In genomic region chr1:43233631-43234030, GRCh38 we compare ENCODE assay signal across 19 cellular contexts. TPM values are rescaled to one million over a fixed set of nuclear protein-coding genes. Genes with fewer than 3 reads are reported as not detected.
DNase-seq lines count a peak whose midpoint lies in the region; TF ChIP-seq lines count a peak whose summit lies in the region.
"Had no signal": no experiment of that assay in that cellular context is flagged by ENCODE, and none has a peak within 500 bp of the region (broad histone marks: within the 10 kb centered on the region; RNA-seq: fewer than 3 reads in every experiment).

No MANE protein-coding gene starts in this region.

- peak overlapping the region; percentile 26 for H3K27ac Mint-ChIP-seq in activated CD4-positive, alpha-beta T cell treated with anti-CD3 and anti-CD28 coated beads, Interleukin-2, amount 10 ng/mL, durations not matched to agents 24 days and 14 days
- H3K27ac Mint-ChIP-seq: CD4-positive, alpha-beta T cell; GM23338 had no signal

- no peak overlapping the region for H3K4me3 Mint-ChIP-seq in activated CD4-positive, alpha-beta T cell treated with anti-CD3 and anti-CD28 coated beads, Interleukin-2, amount 10 ng/mL, durations not matched to agents 24 days and 14 days
- H3K4me3 Mint-ChIP-seq: CD4-positive, alpha-beta T cell; GM23338 had no signal

- intact Hi-C loops in activated CD4-positive, alpha-beta T cell treated with anti-CD3 and anti-CD28 coated beads, Interleukin-2, amount 10 ng/mL, durations not matched to agents 24 days and 14 days (cut with micrococcal nuclease) = no loop called here

- no peaks in the 10 kb centered on the region for H3K9me3 Mint-ChIP-seq in activated CD4-positive, alpha-beta T cell treated with anti-CD3 and anti-CD28 coated beads, Interleukin-2, amount 10 ng/mL, durations not matched to agents 24 days and 14 days
- H3K9me3 Mint-ChIP-seq: CD4-positive, alpha-beta T cell; GM23338 had no signal

- DNase-seq in activated CD4-positive, alpha-beta T cell treated with anti-CD3 and anti-CD28 coated beads, Interleukin-2, amount 10 ng/mL, durations not matched to agents 24 days and 14 days = no peak
- DNase-seq in activated CD4-positive, alpha-beta T cell treated with anti-CD3 and anti-CD28 coated beads, Interleukin-2, amount 50 U/mL, for 4 hours = no peak
- DNase-seq in cerebellum (ENCODE audit: low spot score) = peak; percentile 53
- DNase-seq in mesenteric fat pad (ENCODE audit: low spot score) = peak; percentile 49
- DNase-seq in NCI-H2196 treated with DMSO at 0.1 percent for 48 hours (lab: John Stamatoyannopoulos, UW; ENCODE audit: unreplicated experiment) = no peak
- no peak for DNase-seq in NCI-H446 (lab: John Stamatoyannopoulos, UW)
- DNase-seq in foreskin melanocyte = no peak
- DNase-seq: AML-193; Caco-2; CD4-positive, alpha-beta T cell; GDM1; HCEC 1CT had no signal

- TF ChIP-seq CTCF in VCaP (conservative IDR thresholded peaks at IDR 0.05) = no peak

- peaks cover 2% of the 10 kb centered on the region for H3K27me3 Mint-ChIP-seq in activated CD4-positive, alpha-beta T cell treated with anti-CD3 and anti-CD28 coated beads, Interleukin-2, amount 10 ng/mL, durations not matched to agents 24 days and 14 days
- H3K27me3 Mint-ChIP-seq: CD4-positive, alpha-beta T cell had no signal

- H3K4me1 Mint-ChIP-seq in activated CD4-positive, alpha-beta T cell treated with anti-CD3 and anti-CD28 coated beads, Interleukin-2, amount 10 ng/mL, durations not matched to agents 24 days and 14 days = peaks cover 3% of the 10 kb centered on the region

- H3K27ac ChIP-seq in VCaP = peak overlapping the region; percentile 99
- H3K27ac ChIP-seq: 22Rv1, A549, C4-2B, HL-60 had no signal

- H3K36me3 Mint-ChIP-seq in activated CD4-positive, alpha-beta T cell treated with anti-CD3 and anti-CD28 coated beads, Interleukin-2, amount 10 ng/mL, durations not matched to agents 24 days and 14 days (ENCODE audit: low read depth) = no peaks in the 10 kb centered on the region

RNA-seq across cellular contexts. Expression of gene TMEM125, which starts 36.2 kb away (rescaled TPM):
- not detected in 2 replicates for total RNA-seq in activated CD4-positive, alpha-beta T cell treated with anti-CD3 and anti-CD28 coated beads, Interleukin-2, amount 10 ng/mL, durations not matched to agents 24 days and 14 days
- total RNA-seq in cerebellum (1.3 TPM), mesenteric fat pad (not detected)
- total RNA-seq: CD4-positive, alpha-beta T cell; HT1080 had no signal

RNA-seq across cellular contexts. Expression of gene C1orf210, which starts 51.8 kb away (rescaled TPM):
- not detected in 2 replicates for total RNA-seq in activated CD4-positive, alpha-beta T cell treated with anti-CD3 and anti-CD28 coated beads, Interleukin-2, amount 10 ng/mL, durations not matched to agents 24 days and 14 days
- not detected for total RNA-seq in cerebellum
- not detected for total RNA-seq in mesenteric fat pad
- total RNA-seq: CD4-positive, alpha-beta T cell; HT1080 had no signal

Comparison
In these comparisons a context has a peak if more than half of its experiments do, and no peak if none do; other contexts are left out.
1. DNase-seq: peak in cerebellum (single experiment) and mesenteric fat pad (single experiment); none in activated CD4-positive, alpha-beta T cell treated with anti-CD3 and anti-CD28 coated beads, Interleukin-2, amount 10 ng/mL, durations not matched to agents 24 days and 14 days (single experiment), activated CD4-positive, alpha-beta T cell treated with anti-CD3 and anti-CD28 coated beads, Interleukin-2, amount 50 U/mL, for 4 hours (0 of 2), NCI-H2196 treated with DMSO at 0.1 percent for 48 hours (single experiment), NCI-H446 (0 of 2) and foreskin melanocyte (single experiment).